ENCODE assay signal across 8 cellular contexts in the genomic region with DNA sequence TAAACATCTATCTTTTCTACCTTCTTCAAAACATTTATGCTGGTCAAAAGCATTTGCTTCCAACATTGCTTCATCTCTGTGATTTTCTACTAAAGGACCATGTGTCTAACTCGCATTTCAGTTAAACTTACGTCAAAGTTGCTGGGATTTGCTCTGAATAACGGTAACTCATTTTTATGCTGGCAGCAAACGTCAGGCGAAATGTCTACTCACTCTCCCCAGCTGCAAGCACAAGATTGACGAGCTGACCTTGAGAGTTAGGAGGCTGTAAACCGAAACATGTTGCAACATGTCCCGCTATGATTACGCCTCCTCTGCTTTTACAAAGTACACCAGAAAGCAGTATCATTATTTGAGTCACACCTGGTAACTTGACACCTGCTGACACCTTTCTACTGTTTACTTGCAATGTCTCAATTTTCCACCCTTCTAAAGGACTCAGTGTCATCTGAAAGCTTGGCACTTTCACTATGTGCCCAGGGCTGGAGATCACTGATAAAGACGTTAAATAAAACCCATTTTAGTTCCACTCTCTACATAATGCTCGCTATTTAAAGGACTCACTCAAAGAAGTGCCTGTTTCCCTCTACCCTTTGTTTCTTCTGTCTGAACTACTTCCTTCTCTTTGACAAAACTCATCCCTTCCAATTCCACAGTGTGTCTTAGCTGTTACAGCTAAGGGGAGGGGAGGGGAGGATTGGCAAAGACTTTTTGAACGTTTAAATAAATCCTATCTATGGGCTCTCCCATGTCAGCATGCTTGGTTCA.
DNase-seq lines count a peak whose midpoint lies in the region; ATAC-seq, FAIRE-seq and TF ChIP-seq lines count a peak whose summit lies in the region.

No MANE protein-coding gene starts in this region.

- H2AFZ ChIP-seq in GM12878 (ENCODE audit: control insufficient read depth, low read depth, low read length) = peak overlapping the region; percentile 82

- peak overlapping the region; percentile 73 for H3K4me2 ChIP-seq in GM12878 (ENCODE audit: control insufficient read depth, insufficient read depth)

- H3K4me1 ChIP-seq in GM12878 (ENCODE audit: control insufficient read depth, insufficient read depth, low read length) = peaks cover 12% of the 10 kb centered on the region
- peaks cover 0 to 6% (median under 1%) of the 10 kb centered on the region in 4 donors for H3K4me1 ChIP-seq in liver (ENCODE audit: control insufficient read depth in 4 of 4, insufficient read depth in 4 of 4, low read length in 3 of 4)
- H3K4me1 ChIP-seq in upper lobe of right lung = peaks cover 17% of the 10 kb centered on the region

- TF ChIP-seq CTCF in GM06990 (IDR thresholded peaks at IDR 0.05; ENCODE audit: insufficient read depth, low read length, poor library complexity, severe bottlenecking) (no peak), GM12878 (IDR thresholded peaks at IDR 0.05 in 2 of 3, conservative IDR thresholded peaks at IDR 0.05 in 1 of 3; ENCODE audit: control insufficient read depth in 2 of 3, extremely low read depth in 1 of 3, insufficient read depth in 1 of 3, low read depth in 3 of 3, low read length in 3 of 3) (no peak), liver (IDR thresholded peaks at IDR 0.05; ENCODE audit: low read depth, low read length, missing input control) (no peak), upper lobe of right lung (IDR thresholded peaks at IDR 0.05) (no peak)

- H3K4me3 ChIP-seq in GM06990 (replicated peaks; ENCODE audit: low read depth, low read length) (peak overlapping the region; percentile 39), GM12878 (peak overlapping the region; percentile 0; the same call in 1 of the 2 replicates), liver (ENCODE audit: low read depth in 1 of 3, low read length in 3 of 3) (no peak overlapping the region), upper lobe of right lung (peak overlapping the region; percentile 28)

- H3K79me2 ChIP-seq in GM12878 (ENCODE audit: control insufficient read depth, insufficient read depth, low read length) = no peaks in the 10 kb centered on the region

- peak; percentile 49 for DNase-seq in GM06990 (ENCODE audit: extremely low read depth, insufficient read length)
- peak; percentile 39 for DNase-seq in NCI-H82 treated with DMSO at 0.1 percent for 48 hours (lab: John Stamatoyannopoulos, UW; ENCODE audit: unreplicated experiment)
- DNase-seq in GM12878 (ENCODE audit: low read depth, low spot score) = peak; percentile 60
- no peak for DNase-seq in upper lobe of right lung
- no peak for DNase-seq in nucleus accumbens (lab: John Stamatoyannopoulos, UW)

- TF ChIP-seq POLR2A in GM12878 (IDR thresholded peaks at IDR 0.05; ENCODE audit: low read depth, low read length) = 0 out of 2 replicates have a peak, but pooled peaks have one; percentile 47

- SMC1A ChIA-PET in GM12878 (lab: Charles Lee; ENCODE audit: uncharacterized antibody, unreplicated experiment) = interaction anchor here (0.7 to 3.5 kb wide), 35 partner anchors 10 to 145 kb away, joined by 3 to 30 read pairs (median 5); no protein-coding TSS in a partner anchor

- no peaks in the 10 kb centered on the region for H4K20me1 ChIP-seq in GM12878 (ENCODE audit: control insufficient read depth, insufficient read depth)

- no peaks in the 10 kb centered on the region for H3K36me3 ChIP-seq in GM06990 (ENCODE audit: control insufficient read depth, insufficient read depth, low read length)
- no peaks in the 10 kb centered on the region for H3K36me3 ChIP-seq in GM12878 (ENCODE audit: control insufficient read depth in 2 of 2, insufficient read depth in 2 of 2, low read length in 1 of 2)
- H3K36me3 ChIP-seq in liver (ENCODE audit: control insufficient read depth in 4 of 4, insufficient read depth in 3 of 4, low read depth in 1 of 4, low read length in 3 of 4) = no peaks in the 10 kb centered on the region
- no peaks in the 10 kb centered on the region for H3K36me3 ChIP-seq in upper lobe of right lung

- H3K27me3 ChIP-seq in GM06990 (replicated peaks; ENCODE audit: control insufficient read depth, insufficient read depth, low read length) (no peaks in the 10 kb centered on the region), GM12878 (replicated peaks in 1 of 2; ENCODE audit: control insufficient read depth in 2 of 2, insufficient read depth in 2 of 2, low read length in 1 of 2) (no peaks in the 10 kb centered on the region), liver (ENCODE audit: control insufficient read depth in 4 of 4, insufficient read depth in 4 of 4, low read length in 3 of 4) (no peaks in the 10 kb centered on the region), upper lobe of right lung (no peaks in the 10 kb centered on the region)

- BruUV-seq in GM12878 (replicated peaks; lab: Mats Ljungman, UMichigan) = TSS peak; percentile 89

- intact Hi-C loops in GM12878 (cut with micrococcal nuclease; ENCODE audit: unreplicated experiment) (loop anchor here (5.0 kb wide), 1 partner anchor 118 kb away; no protein-coding TSS in a partner anchor), upper lobe of right lung (cut with DNase I) (no loop called here)

- FAIRE-seq in GM12878 (lab: Jason Lieb, UNC) = peak; percentile 84

- in situ Hi-C loops in GM12878 (cut with MboI) = no loop called here

- POLR2A ChIA-PET in GM12878 (lab: Charles Lee) = interaction anchor here (0.5 to 2.0 kb wide), 14 partner anchors 12 to 1482 kb away, joined by 3 to 8 read pairs (median 4); no protein-coding TSS in a partner anchor

- peak; percentile 77 to 83; a peak in 3 of 4 replicates for TF ChIP-seq EP300 in GM12878 (IDR thresholded peaks at IDR 0.05; ENCODE audit: borderline replicate concordance in 1 of 2, control insufficient read depth in 1 of 2, low read depth in 2 of 2, low read length in 2 of 2)

- H3K9ac ChIP-seq in GM12878 (ENCODE audit: control insufficient read depth, insufficient read depth, low read length) (peak overlapping the region; percentile 43), liver (ENCODE audit: low read depth in 1 of 2, low read length in 2 of 2) (no peak overlapping the region)

- H3K27ac ChIP-seq in GM12878 (ENCODE audit: control insufficient read depth, insufficient read depth) = peak overlapping the region; percentile 43
- peak overlapping the region; percentile 32 to 59 for H3K27ac ChIP-seq in liver (ENCODE audit: low read depth in 1 of 2, low read length in 2 of 2)
- peak overlapping the region; percentile 58 for H3K27ac ChIP-seq in upper lobe of right lung

- H3K9me3 ChIP-seq in GM12878 (replicated peaks; ENCODE audit: control insufficient read depth, insufficient read depth, low read length) = no peaks in the 10 kb centered on the region; the same call in 2 of the 3 replicates
- no peaks in the 10 kb centered on the region for H3K9me3 ChIP-seq in liver (ENCODE audit: control insufficient read depth in 4 of 4, low read length in 3 of 4)
- H3K9me3 ChIP-seq in upper lobe of right lung = no peaks in the 10 kb centered on the region

- 8% methylated on average over 12 of the region's 12 CpGs for WGBS in GM12878 (ENCODE audit: insufficient coverage, insufficient replicate concordance, low lambda C conversion rate, missing lambda C conversion rate)
- WGBS in liver = 16% methylated on average over 12 of the region's 12 CpGs

- ATAC-seq in GM21390 (IDR thresholded peaks at IDR 0.05; ENCODE audit: unreplicated experiment) (peak; percentile 81), HG03565 (IDR thresholded peaks at IDR 0.05; ENCODE audit: unreplicated experiment) (peak; percentile 89), GM12878 (peak; percentile 85), upper lobe of right lung (peak; percentile 89)

- RAD21 ChIA-PET in GM12878 (lab: Charles Lee; ENCODE audit: unreplicated experiment) = interaction anchor here (0.7 to 3.3 kb wide), 28 partner anchors 9 to 145 kb away, joined by 3 to 23 read pairs (median 5); no protein-coding TSS in a partner anchor

- CTCF ChIA-PET in GM12878 (lab: Yijun Ruan, JAX) = interaction anchor here (0.7 to 2.2 kb wide), 12 partner anchors 12 to 109 kb away, joined by 3 to 9 read pairs (median 4); no protein-coding TSS in a partner anchor

- TF ChIP-seq RAD21 in GM12878 (IDR thresholded peaks at IDR 0.05; ENCODE audit: insufficient read depth, low read depth, low read length) (no peak), liver (IDR thresholded peaks at IDR 0.05) (no peak)

TF ChIP-seq in GM12878, 131 proteins besides CTCF, POLR2A, EP300 and RAD21 (continues in another document):
- no peak; the same call in 1 of the 2 replicates for TF ChIP-seq ESRRA (IDR thresholded peaks at IDR 0.05; ENCODE audit: low read length)
- no peak for TF ChIP-seq YY1 (IDR thresholded peaks at IDR 0.05; ENCODE audit: low read depth, low read length)
- TF ChIP-seq HDAC6 (IDR thresholded peaks at IDR 0.05; ENCODE audit: unreplicated experiment) = no peak

TF ChIP-seq in liver, 16 proteins besides CTCF, POLR2A, EP300 and RAD21 (continues in another document):
- TF ChIP-seq GABPA (IDR thresholded peaks at IDR 0.05 in 1 of 2, conservative IDR thresholded peaks at IDR 0.05 in 1 of 2) (no peak), RXRA (IDR thresholded peaks at IDR 0.05) (peak; percentile 21 to 45), HNF4A (conservative IDR thresholded peaks at IDR 0.05) (peak in 1 of 2 donors; percentile 53), TAF1 (conservative IDR thresholded peaks at IDR 0.05) (no peak), SP1 (IDR thresholded peaks at IDR 0.05) (peak; percentile 58), FOXA2 (IDR thresholded peaks at IDR 0.05) (peak; percentile 36), YY1 (IDR thresholded peaks at IDR 0.05) (peak; percentile 43), JUND (IDR thresholded peaks at IDR 0.05) (peak; percentile 9 to 15)
- TF ChIP-seq, protein P1, sequence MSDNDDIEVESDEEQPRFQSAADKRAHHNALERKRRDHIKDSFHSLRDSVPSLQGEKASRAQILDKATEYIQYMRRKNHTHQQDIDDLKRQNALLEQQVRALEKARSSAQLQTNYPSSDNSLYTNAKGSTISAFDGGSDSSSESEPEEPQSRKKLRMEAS (IDR thresholded peaks at IDR 0.05) = peak; percentile 61
- TF ChIP-seq, protein P2, sequence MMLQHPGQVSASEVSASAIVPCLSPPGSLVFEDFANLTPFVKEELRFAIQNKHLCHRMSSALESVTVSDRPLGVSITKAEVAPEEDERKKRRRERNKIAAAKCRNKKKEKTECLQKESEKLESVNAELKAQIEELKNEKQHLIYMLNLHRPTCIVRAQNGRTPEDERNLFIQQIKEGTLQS (IDR thresholded peaks at IDR 0.05) = no peak

Comparison
In these comparisons a context has a peak if more than half of its experiments do, and no peak if none do; other contexts are left out.
1. DNase-seq: peak in GM06990 (single experiment), NCI-H82 treated with DMSO at 0.1 percent for 48 hours (single experiment) and GM12878 (single experiment); none in upper lobe of right lung (single experiment) and nucleus accumbens (0 of 56).
2. H3K4me3 ChIP-seq: peak in GM06990 (single experiment), GM12878 (single experiment) and upper lobe of right lung (single experiment); none in liver (0 of 3).
3. Peak in every context shown above with its lines, with median percentiles within 50 percentile points of each other: ATAC-seq and H3K27ac ChIP-seq.